ENCODE assay signal across 25 cellular contexts in the genomic region with DNA sequence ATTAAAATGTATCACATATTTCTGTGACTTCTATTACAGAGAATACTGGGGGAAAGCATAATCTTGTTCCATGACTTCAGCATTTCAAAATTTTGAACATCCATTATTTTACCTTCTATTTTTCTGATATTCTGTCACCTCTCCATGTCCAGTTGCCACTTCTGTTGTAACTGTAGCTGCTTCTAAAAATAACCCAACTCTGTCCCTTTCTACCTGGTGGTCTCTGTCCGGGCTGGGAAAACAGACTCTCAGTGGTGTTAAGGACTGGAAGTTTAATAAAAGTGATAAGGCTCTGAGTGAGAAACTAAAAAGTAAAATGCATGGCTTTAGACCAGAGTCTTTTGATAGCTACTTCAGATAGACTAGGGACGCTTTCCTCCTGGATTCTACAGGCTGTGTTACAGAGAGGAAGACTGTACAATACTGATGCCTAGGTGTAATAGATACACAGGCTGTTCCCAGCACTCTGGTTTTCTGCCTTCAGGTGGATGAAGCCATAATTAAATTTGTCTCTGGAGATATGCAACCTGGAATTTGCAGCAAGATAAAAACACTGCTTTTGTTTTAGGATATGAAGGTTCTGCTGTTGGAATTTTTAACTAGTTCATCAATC. TPM values are rescaled to one million over a fixed set of nuclear protein-coding genes. Genes with fewer than 3 reads are reported as not detected.
"Had no signal": no experiment of that assay in that cellular context is flagged by ENCODE, and none has a peak within 500 bp of the region (broad histone marks: within the 10 kb centered on the region; RNA-seq: fewer than 3 reads in every experiment).

No MANE protein-coding gene starts in this region.

- H3K4me3 ChIP-seq: adrenal gland, breast epithelium, PC-9, SJSA1 had no signal

- H3K27ac ChIP-seq: adrenal gland, breast epithelium, PC-9, SJSA1 had no signal

- H3K4me1 ChIP-seq: breast epithelium had no signal

- H3K9me3 ChIP-seq: adrenal gland, breast epithelium, SJSA1 had no signal

- DNase-seq: activated CD4-positive, alpha-beta T cell treated with anti-CD3 and anti-CD28 coated beads for 48 hours; activated CD4-positive, alpha-beta T cell treated with anti-CD3 and anti-CD28 coated beads, Interleukin-2, amount 50 U/mL, for 4 hours; activated CD4-positive, CD25-positive, alpha-beta regulatory T cell treated with anti-CD3 and anti-CD28 coated beads, Interleukin-2, amount 50 U/mL, for 72 hours; activated CD8-positive, alpha-beta memory T cell treated with anti-CD3 and anti-CD28 coated beads, Interleukin-2, amount 50 U/mL, for 48 hours; activated CD8-positive, alpha-beta T cell treated with anti-CD3 and anti-CD28 coated beads, Interleukin-2, amount 10 ng/mL, durations not matched to agents 7 days and 5 days; activated naive CD4-positive, alpha-beta T cell treated with anti-CD3 and anti-CD28 coated beads, Interleukin-2, amount 50 U/mL, for 16 hours; activated naive CD8-positive, alpha-beta T cell treated with anti-CD3 and anti-CD28 coated beads, Interleukin-2, amount 10 ng/mL, durations not matched to agents 7 days and 5 days; activated T-cell treated with anti-CD3 and anti-CD28 coated beads, Interleukin-2, amount 50 U/mL, for 1 hour; anterior cingulate cortex; MM.1S; NCI-H1105; NCI-H146; NCI-H187 treated with DMSO at 0.1 percent for 48 hours; NCI-H2171; NCI-H2227 treated with DMSO at 0.1 percent for 48 hours; NCI-H446 treated with DMSO at 0.1 percent for 48 hours; NCI-H524 treated with DMSO at 0.1 percent for 48 hours; NCI-H82; T-helper 9 cell had no signal

- H2AFZ ChIP-seq: PC-9 had no signal

- H3K36me3 ChIP-seq: adrenal gland, breast epithelium, SJSA1 had no signal

- H3K4me2 ChIP-seq: PC-9 had no signal

- ATAC-seq: activated CD8-positive, alpha-beta T cell treated with anti-CD3 and anti-CD28 coated beads, Interleukin-2, amount 10 ng/mL, durations not matched to agents 7 days and 5 days; Right ventricle myocardium inferior; WTC11 had no signal

- H3K27me3 ChIP-seq: adrenal gland, breast epithelium, SJSA1 had no signal

RNA-seq across cellular contexts. Expression of a gene that starts 42.1 kb away (rescaled TPM):
- total RNA-seq: activated CD8-positive, alpha-beta T cell treated with anti-CD3 and anti-CD28 coated beads, Interleukin-2, amount 10 ng/mL, durations not matched to agents 7 days and 5 days had no signal
